30 cellular contexts compared by ENCODE assay signal in genomic region chr5:6280425-6281100, GRCh38.
"Had no signal": no experiment of that assay in that cellular context is flagged by ENCODE, and none has a peak within 500 bp of the region (broad histone marks: within the 10 kb centered on the region; RNA-seq: fewer than 3 reads in every experiment).

No MANE protein-coding gene starts in this region.

- H3K27ac ChIP-seq: brain microvascular endothelial cell, esophagus muscularis mucosa, foreskin keratinocyte, gastrocnemius medialis, heart left ventricle, WERI-Rb-1 had no signal

- ATAC-seq: activated CD4-positive, alpha-beta T cell treated with anti-CD3 and anti-CD28 coated beads for 36 hours; activated CD8-positive, alpha-beta T cell treated with anti-CD3 and anti-CD28 coated beads for 36 hours; activated T-cell treated with anti-CD3 and anti-CD28 coated beads, Interleukin-2, amount 50 U/mL, for 4 hours; activated T-helper 17 cell treated with anti-CD3 and anti-CD28 coated beads, Interleukin-2, amount 50 U/mL, for 72 hours; effector memory CD8-positive, alpha-beta T cell; foreskin keratinocyte; gastrocnemius medialis; heart left ventricle; T-helper 17 cell had no signal

- H3K36me3 ChIP-seq: brain microvascular endothelial cell, esophagus muscularis mucosa, gastrocnemius medialis, heart left ventricle, WERI-Rb-1 had no signal

- FAIRE-seq: astrocyte, colon had no signal

- DNase-seq: activated B cell treated with CpG ODN at 0.5 μM for 24 hours; activated CD4-positive, alpha-beta T cell treated with anti-CD3 and anti-CD28 coated beads for 36 hours; activated CD4-positive, alpha-beta T cell treated with anti-CD3 and anti-CD28 coated beads, Interleukin-2, amount 10 ng/mL, durations not matched to agents 7 days and 5 days; activated CD4-positive, alpha-beta T cell treated with anti-CD3 and anti-CD28 coated beads, Interleukin-2, amount 50 U/mL, for 48 hours; activated CD4-positive, CD25-positive, alpha-beta regulatory T cell treated with anti-CD3 and anti-CD28 coated beads, Interleukin-2, amount 50 U/mL, for 72 hours; activated CD8-positive, alpha-beta memory T cell treated with anti-CD3 and anti-CD28 coated beads for 24 hours; activated CD8-positive, alpha-beta T cell treated with anti-CD3 and anti-CD28 coated beads for 36 hours; activated effector memory CD4-positive, alpha-beta T cell treated with Interleukin-2 at 50 U/mL for 16 hours; activated gamma-delta T cell treated with Interleukin-2 at 50 U/mL for 16 hours; activated naive CD4-positive, alpha-beta T cell treated with anti-CD3 and anti-CD28 coated beads, Interleukin-2, amount 50 U/mL, for 16 hours; activated naive CD4-positive, alpha-beta T cell treated with Interleukin-2 at 50 U/mL for 16 hours; activated T-cell treated with anti-CD3 and anti-CD28 coated beads, Interleukin-2, amount 50 U/mL, for 4 hours; amniotic stem cell; brain microvascular endothelial cell; cortex of kidney; effector CD4-positive, alpha-beta T cell; effector memory CD8-positive, alpha-beta T cell; erythroblast; foreskin keratinocyte; gastrocnemius medialis; glutamatergic neuron; heart left ventricle; T-helper 1 cell; T-helper 17 cell; T1000; WERI-Rb-1 had no signal

- H3K4me1 ChIP-seq: esophagus muscularis mucosa, foreskin keratinocyte, gastrocnemius medialis, heart left ventricle had no signal

- H3K9me3 ChIP-seq: esophagus muscularis mucosa, gastrocnemius medialis, heart left ventricle had no signal

- H3K4me3 ChIP-seq: esophagus muscularis mucosa, gastrocnemius medialis had no signal

- H3K27me3 ChIP-seq: brain microvascular endothelial cell, esophagus muscularis mucosa, foreskin keratinocyte, gastrocnemius medialis, heart left ventricle had no signal
